Comparison of ENCODE assay signal across 8 cellular contexts in genomic region chr20:37315293-37316110, GRCh38. TPM values are rescaled to one million over a fixed set of nuclear protein-coding genes. Genes with fewer than 3 reads are reported as not detected.
A peak's percentile ranks its signal among the peaks of the same experiment; 100 is the strongest.
DNase-seq lines count a peak whose midpoint lies in the region; ATAC-seq and TF ChIP-seq lines count a peak whose summit lies in the region.

No MANE protein-coding gene starts in this region.

- ATAC-seq in GM18858 (IDR thresholded peaks at IDR 0.05; ENCODE audit: unreplicated experiment) (peak; percentile 50), HG02870 (IDR thresholded peaks at IDR 0.05; ENCODE audit: unreplicated experiment) (peak; percentile 31), left lobe of liver (peak; percentile 58)

- TF ChIP-seq POLR2A in adrenal gland (IDR thresholded peaks at IDR 0.05) = no peak

- 67 to 77% (median 72%) methylated on average over 14 to 18 of the region's 18 CpGs for WGBS in adrenal gland, 4 donors

- DNase-seq in adrenal gland (peak in 6 of 7 donors; percentile 53 to 88 (median 74)), left lobe of liver (ENCODE audit: low spot score) (no peak), tibial artery (peak; percentile 82 to 93), NCI-H1930 (lab: John Stamatoyannopoulos, UW) (no peak), hippocampal formation (lab: John Stamatoyannopoulos, UW) (no peak), DMS153 (lab: John Stamatoyannopoulos, UW) (no peak)

- no peaks in the 10 kb centered on the region for H3K9me3 ChIP-seq in adrenal gland (replicated peaks in 1 of 3)
- no peaks in the 10 kb centered on the region for H3K9me3 ChIP-seq in tibial artery

- H3K36me3 ChIP-seq in adrenal gland (replicated peaks in 1 of 2) (peaks cover 0 to 14% of the 10 kb centered on the region in 2 donors), tibial artery (peaks cover 10 to 36% (median 34%) of the 10 kb centered on the region in 3 donors)

- no peak overlapping the region for H3K4me3 ChIP-seq in adrenal gland
- no peak overlapping the region for H3K4me3 ChIP-seq in tibial artery

- H3K4me1 ChIP-seq in adrenal gland (replicated peaks in 1 of 2) (peaks cover 7 to 33% of the 10 kb centered on the region in 2 donors), tibial artery (peaks cover 0 to 54% (median 40%) of the 10 kb centered on the region in 4 donors)

- peak overlapping the region in 3 of 5 donors; percentile 21 to 92 (median 88) for H3K27ac ChIP-seq in adrenal gland
- peak overlapping the region; percentile 90 to 92 for H3K27ac ChIP-seq in tibial artery

- TF ChIP-seq CTCF in adrenal gland (IDR thresholded peaks at IDR 0.05) (no peak), tibial artery (IDR thresholded peaks at IDR 0.05) (no peak)

- intact Hi-C loops in adrenal gland (cut with DNase I) (no loop called here), tibial artery (cut with DNase I; ENCODE audit: low total_unique reads) (no loop called here)

- no peaks in the 10 kb centered on the region for H3K27me3 ChIP-seq in adrenal gland
- no peaks in the 10 kb centered on the region for H3K27me3 ChIP-seq in tibial artery

RNA-seq across cellular contexts. Expression of gene MANBAL, which starts 26.0 kb away (rescaled TPM):
- total RNA-seq in adrenal gland (100 to 1,000 TPM in 1 of 8 donors, 10 to 100 TPM in 7; 13.9 to 364 (median 54.8) TPM), left lobe of liver (12.3 TPM)
- 100 to 1,000 TPM in 1 of 3 donors, 10 to 100 TPM in 2; 53.7 to 101 (median 67.3) TPM for polyA plus RNA-seq in adrenal gland

RNA-seq across cellular contexts. Expression of gene SRC, which starts 30.4 kb away (rescaled TPM):
- 10 to 100 TPM; 40.1 to 83.0 (median 58.5) TPM for total RNA-seq in adrenal gland
- polyA plus RNA-seq in adrenal gland = 10 to 100 TPM; 45.6 to 68.6 (median 49.0) TPM
- total RNA-seq in left lobe of liver = 9.6 TPM

RNA-seq across cellular contexts. Expression of gene GHRH, which starts 53.9 kb away (rescaled TPM):
- total RNA-seq in adrenal gland = not detected
- polyA plus RNA-seq in adrenal gland = 10 to 100 TPM in 1 of 3 donors, under 1 TPM in 1, not detected in 1; 0.91 to 26.1 TPM
- not detected for total RNA-seq in left lobe of liver

Comparison
In these comparisons a context has a peak if more than half of its experiments do, and no peak if none do; other contexts are left out.
1. DNase-seq: peak in adrenal gland (6 of 7) and tibial artery (2 of 2); none in left lobe of liver (single experiment), NCI-H1930 (0 of 2), hippocampal formation (0 of 2) and DMS153 (single experiment).
2. Peak in every context shown above with its lines, with median percentiles within 50 percentile points of each other: ATAC-seq.